ENCODE assay signal across 8 cellular contexts in genomic region chr15:51121118-51121517, GRCh38. TPM values are rescaled to one million over a fixed set of nuclear protein-coding genes. Genes with fewer than 3 reads are reported as not detected.
DNase-seq lines count a peak whose midpoint lies in the region; ATAC-seq, FAIRE-seq and TF ChIP-seq lines count a peak whose summit lies in the region.

No MANE protein-coding gene starts in this region.

- H3K18ac ChIP-seq in mesenchymal stem cell (ENCODE audit: low read depth in 1 of 2, low read length in 2 of 2): no peak overlapping the region

- peak; percentile 50 for FAIRE-seq in astrocyte (lab: Jason Lieb, UNC)

- H3K4me3 ChIP-seq in astrocyte (ENCODE audit: insufficient read depth, low read depth, low read length) (no peak overlapping the region), mesenchymal stem cell (ENCODE audit: insufficient read depth in 1 of 2, low read depth in 1 of 2, low read length in 2 of 2) (peak overlapping the region in 1 of 2 experiments; percentile 35)

- H3K79me1 ChIP-seq in mesenchymal stem cell (replicated peaks; ENCODE audit: low read length, poor library complexity, severe bottlenecking): no peaks in the 10 kb centered on the region

- no peak overlapping the region for H3K4ac ChIP-seq in mesenchymal stem cell (ENCODE audit: low read depth in 1 of 2, low read length in 2 of 2)

- peaks cover 27% of the 10 kb centered on the region for H3K4me1 Mint-ChIP-seq in astrocyte (ENCODE audit: low read depth, unreplicated experiment)

- peaks cover 19% of the 10 kb centered on the region for H3K4me1 ChIP-seq in astrocyte (ENCODE audit: insufficient read depth, low read length)
- no peaks in the 10 kb centered on the region for H3K4me1 ChIP-seq in mesenchymal stem cell (ENCODE audit: control insufficient read depth, insufficient read depth, low read depth, low read length)

- peak overlapping the region; percentile 75 for H3K4me2 ChIP-seq in astrocyte (ENCODE audit: low read length)
- H3K4me2 ChIP-seq in mesenchymal stem cell (ENCODE audit: low read length, poor library complexity, severe bottlenecking): no peak overlapping the region

- DNase-seq in CD1c-positive myeloid dendritic cell (ENCODE audit: extremely low spot score) (peak; percentile 83), LoVo (ENCODE audit: low spot score) (peak; percentile 49), astrocyte (ENCODE audit: low read depth) (peak; percentile 99), mesenchymal stem cell (peak; percentile 80), hippocampal formation (lab: John Stamatoyannopoulos, UW) (no peak), NCI-H510A (lab: John Stamatoyannopoulos, UW) (no peak)

- H2BK5ac ChIP-seq in mesenchymal stem cell (ENCODE audit: low read depth, low read length, poor library complexity, severe bottlenecking): no peak overlapping the region

- H4K91ac ChIP-seq in mesenchymal stem cell (ENCODE audit: low read length): no peak overlapping the region

- WGBS in mesenchymal stem cell: 42% methylated on average over 2 of the region's 2 CpGs

- no peaks in the 10 kb centered on the region for H3K9me3 ChIP-seq in astrocyte (ENCODE audit: insufficient read depth, low read depth, low read length)
- H3K9me3 ChIP-seq in mesenchymal stem cell (ENCODE audit: control insufficient read depth, low read length): peaks cover 7% of the 10 kb centered on the region

- H3K36me3 ChIP-seq in astrocyte (ENCODE audit: insufficient read depth, low read length) (no peaks in the 10 kb centered on the region), mesenchymal stem cell (ENCODE audit: control insufficient read depth in 1 of 2, insufficient read depth in 2 of 2, low read depth in 1 of 2, low read length in 2 of 2) (no peaks in the 10 kb centered on the region)

- peak overlapping the region; percentile 90 for H3K27ac Mint-ChIP-seq in astrocyte (ENCODE audit: unreplicated experiment)

- H3K23ac ChIP-seq in mesenchymal stem cell (ENCODE audit: low read length in 2 of 2): no peak overlapping the region

- H3K27me3 Mint-ChIP-seq in astrocyte (ENCODE audit: low read depth, unreplicated experiment): peaks cover 3% of the 10 kb centered on the region

- peak overlapping the region; percentile 53 for H3K27ac ChIP-seq in astrocyte (ENCODE audit: low read depth, low read length)
- H3K27ac ChIP-seq in mesenchymal stem cell (ENCODE audit: low read length, poor library complexity, severe bottlenecking): no peak overlapping the region

- H3K9me3 Mint-ChIP-seq in astrocyte (ENCODE audit: unreplicated experiment): peaks cover 12% of the 10 kb centered on the region

- H4K8ac ChIP-seq in mesenchymal stem cell (ENCODE audit: low read length): no peak overlapping the region

- no peak overlapping the region for H3K4me3 Mint-ChIP-seq in astrocyte (ENCODE audit: unreplicated experiment)

- H3K79me2 ChIP-seq in astrocyte (ENCODE audit: insufficient read depth, low read length): no peaks in the 10 kb centered on the region

- no peaks in the 10 kb centered on the region for H4K20me1 ChIP-seq in astrocyte (ENCODE audit: insufficient read depth, low read length)

- ATAC-seq in GM19467 (IDR thresholded peaks at IDR 0.05; ENCODE audit: unreplicated experiment) (no peak), HG02571 (IDR thresholded peaks at IDR 0.05; ENCODE audit: unreplicated experiment) (no peak)

- H2AK5ac ChIP-seq in mesenchymal stem cell (ENCODE audit: low read length, severe bottlenecking): no peak overlapping the region

- H3K36me3 Mint-ChIP-seq in astrocyte (ENCODE audit: low read depth, unreplicated experiment): no peaks in the 10 kb centered on the region

- H2AFZ ChIP-seq in astrocyte (ENCODE audit: low read depth, low read length) (no peak overlapping the region), mesenchymal stem cell (ENCODE audit: low read depth, low read length) (no peak overlapping the region)

- H3K9ac ChIP-seq in astrocyte (ENCODE audit: low read length): peak overlapping the region; percentile 34
- H3K9ac ChIP-seq in mesenchymal stem cell (ENCODE audit: low read length): peak overlapping the region; percentile 75

- no peak overlapping the region for H2BK120ac ChIP-seq in mesenchymal stem cell (ENCODE audit: low read depth, low read length)

- H3K27me3 ChIP-seq in astrocyte (ENCODE audit: insufficient read depth, low read length) (no peaks in the 10 kb centered on the region), mesenchymal stem cell (ENCODE audit: control insufficient read depth in 1 of 2, insufficient read depth in 1 of 2, low read length in 2 of 2) (no peaks in the 10 kb centered on the region)

- no peak overlapping the region for H2BK15ac ChIP-seq in mesenchymal stem cell (ENCODE audit: low read depth, poor library complexity, severe bottlenecking)

- TF ChIP-seq CTCF in astrocyte (IDR thresholded peaks at IDR 0.05; ENCODE audit: insufficient read depth, low read depth, low read length): no peak

- H3K14ac ChIP-seq in mesenchymal stem cell (ENCODE audit: low read length in 2 of 2): no peak overlapping the region

- H2BK12ac ChIP-seq in mesenchymal stem cell (ENCODE audit: low read length in 2 of 2): no peak overlapping the region

RNA-seq across cellular contexts. Expression of gene TNFAIP8L3, which starts 26.4 kb away (rescaled TPM):
- total RNA-seq in astrocyte: 1.1 and 1.8 TPM in 2 replicates
- 0.10 TPM for polyA plus RNA-seq in mesenchymal stem cell (2013, experiment 1 of 2)
- 0.10 TPM for polyA plus RNA-seq in mesenchymal stem cell (2013, experiment 2 of 2)

Comparison
In these comparisons a context has a peak if more than half of its experiments do, and no peak if none do; other contexts are left out.
1. DNase-seq: peak in CD1c-positive myeloid dendritic cell (single experiment), LoVo (single experiment), astrocyte (single experiment) and mesenchymal stem cell (single experiment); none in hippocampal formation (0 of 2) and NCI-H510A (single experiment).